8 cellular contexts compared by ENCODE assay signal in genomic region chr3:45167011-45167911, GRCh38. TPM values are rescaled to one million over a fixed set of nuclear protein-coding genes. Genes with fewer than 3 reads are reported as not detected.
DNase-seq lines count a peak whose midpoint lies in the region; ATAC-seq and TF ChIP-seq lines count a peak whose summit lies in the region.

No MANE protein-coding gene starts in this region.

- TF ChIP-seq POLR2A in spleen (IDR thresholded peaks at IDR 0.05): no peak

- peak; percentile 91 for DNase-seq in DMS 273 (lab: John Stamatoyannopoulos, UW; ENCODE audit: unreplicated experiment)
- peak; percentile 90 for DNase-seq in HFF-Myc (ENCODE audit: extremely low read depth, low read depth)
- peak; percentile 49 for DNase-seq in NCI-H2029 treated with DMSO at 0.1 percent for 48 hours (lab: John Stamatoyannopoulos, UW)
- peak; percentile 75 to 95 for DNase-seq in T47D (ENCODE audit: low read depth in 1 of 2, low spot score in 1 of 2)
- DNase-seq in inferior parietal cortex (ENCODE audit: extremely low spot score): peak; percentile 52
- DNase-seq in spleen: peak; percentile 89

- H3K4me3 ChIP-seq in HFF-Myc (replicated peaks; ENCODE audit: low read depth, low read length): no peak overlapping the region
- H3K4me3 ChIP-seq in spleen: peak overlapping the region in 1 of 8 donors; percentile 31

- in situ Hi-C loops in T47D (cut with HindIII; ENCODE audit: low pct_unique_long_range_greater_than_20kb, low sequenced_read_pairs): no loop called here

- H3K4me1 ChIP-seq in spleen: peaks cover 9 to 23% (median 10%) of the 10 kb centered on the region in 6 donors

- 15 to 26% (median 18%) methylated on average over 23 of the region's 23 CpGs for WGBS in spleen, 5 donors

- H3K9me3 ChIP-seq in spleen: no peaks in the 10 kb centered on the region

- no peaks in the 10 kb centered on the region for H3K36me3 ChIP-seq in spleen

- no peak for ATAC-seq in GM21576 (IDR thresholded peaks at IDR 0.05; ENCODE audit: unreplicated experiment)

- peaks cover 0 to 7% (median 0%) of the 10 kb centered on the region in 7 donors for H3K27me3 ChIP-seq in spleen (replicated peaks in 1 of 7)

- H3K27ac ChIP-seq in VCaP (peak overlapping the region; percentile 62), spleen (peak overlapping the region in 3 of 8 donors; percentile 15 to 30 (median 27))

- TF ChIP-seq CTCF in HFF-Myc (IDR thresholded peaks at IDR 0.05; ENCODE audit: low read depth, low read length, missing control alignments): no peak
- no peak for TF ChIP-seq CTCF in VCaP (conservative IDR thresholded peaks at IDR 0.05)
- no peak for TF ChIP-seq CTCF in spleen (IDR thresholded peaks at IDR 0.05 in 8 of 11, conservative IDR thresholded peaks at IDR 0.05 in 3 of 11)

- intact Hi-C loops in spleen (cut with DNase I; ENCODE audit: low total_unique reads): no loop called here

RNA-seq across cellular contexts. Expression of gene CDCP1, which starts 21.1 kb away (rescaled TPM):
- 1 to 10 TPM; 1.0 to 3.6 (median 3.0) TPM for total RNA-seq in spleen
- polyA plus RNA-seq in spleen: under 1 TPM; 0.15 to 0.80 (median 0.18) TPM

RNA-seq across cellular contexts. Expression of gene TMEM158, which starts 58.8 kb away (rescaled TPM):
- total RNA-seq in spleen: 1 to 10 TPM in 3 of 7 donors, under 1 TPM in 3, not detected in 1; 0.76 to 1.7 (median 1.0) TPM
- under 1 TPM; 0.26 to 0.99 (median 0.54) TPM for polyA plus RNA-seq in spleen
